Comparison of ENCODE assay signal across 31 cellular contexts in the genomic region with DNA sequence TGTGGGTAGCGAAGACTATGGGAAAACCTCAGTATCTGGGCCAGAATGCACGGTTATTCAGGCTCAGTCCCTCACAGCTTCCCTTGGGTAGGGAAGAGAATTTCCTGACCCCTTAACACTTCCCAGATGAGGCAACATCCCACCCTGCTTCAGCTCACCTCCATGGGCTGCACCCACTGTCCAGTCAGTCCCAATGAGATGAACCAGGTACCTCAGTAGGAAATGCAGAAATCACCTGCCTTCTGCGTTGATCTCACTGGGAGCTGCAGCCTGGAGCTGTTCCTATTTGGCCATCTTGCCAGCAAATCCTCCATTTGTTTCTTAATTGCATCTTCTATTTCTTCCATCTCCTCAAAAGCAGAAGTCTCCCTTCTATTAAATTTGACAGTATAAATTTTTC.
DNase-seq lines count a peak whose midpoint lies in the region; ATAC-seq, FAIRE-seq and TF ChIP-seq lines count a peak whose summit lies in the region.
"Had no signal": no experiment of that assay in that cellular context is flagged by ENCODE, and none has a peak within 500 bp of the region (broad histone marks: within the 10 kb centered on the region; RNA-seq: fewer than 3 reads in every experiment).

No MANE protein-coding gene starts in this region.

- TF ChIP-seq CTCF in HepG2 (CRISPR knock-in tag; IDR thresholded peaks at IDR 0.05) (no peak), right lobe of liver (IDR thresholded peaks at IDR 0.05) (no peak), kidney (IDR thresholded peaks at IDR 0.05; ENCODE audit: borderline replicate concordance, extremely low read depth, insufficient read depth) (no peak)

- FAIRE-seq in HepG2 (lab: Jason Lieb, UNC): no peak
- no peak for FAIRE-seq in kidney (lab: Jason Lieb, UNC)
- FAIRE-seq: A204.1, A549, D721Med had no signal

- no peak for ATAC-seq in HepG2
- ATAC-seq in right lobe of liver: no peak
- ATAC-seq: A549; CD8-positive, alpha-beta T cell had no signal

- no peak overlapping the region for H3K4me2 ChIP-seq in HepG2 (ENCODE audit: low read depth, low read length)
- H3K4me2 ChIP-seq: A549; BLaER1; BLaER1 treated with 17β-estradiol and CSF1 and Interleukin-3, amounts not matched to agents 10 nM and 100 nM had no signal

- 94% methylated on average over 3 of the region's 3 CpGs for whole genome bisulfite sequencing in HepG2 (ENCODE audit: low lambda C conversion rate)
- WGBS in right lobe of liver (ENCODE audit: insufficient coverage, low coverage, low lambda C conversion rate, missing lambda C conversion rate): 100% methylated on average over 3 of the region's 3 CpGs

- CTCF ChIA-PET in HepG2 (lab: Yijun Ruan, JAX; ENCODE audit: low intra/inter-chr PET ratio, low total read pairs): no interaction called here

- no peak overlapping the region for H3K4me3 ChIP-seq in HepG2 (replicated peaks in 1 of 3; ENCODE audit: insufficient read depth in 1 of 3, low read depth in 2 of 3, low read length in 3 of 3)
- no peak overlapping the region for H3K4me3 ChIP-seq in right lobe of liver
- H3K4me3 ChIP-seq in kidney (ENCODE audit: low read length in 2 of 2): no peak overlapping the region
- H3K4me3 ChIP-seq: A549; BLaER1; BLaER1 treated with 17β-estradiol and CSF1 and Interleukin-3, amounts not matched to agents 10 nM and 100 nM had no signal

- H3K9me3 ChIP-seq in HepG2 (ENCODE audit: low read length): no peaks in the 10 kb centered on the region
- H3K9me3 ChIP-seq in right lobe of liver: no peaks in the 10 kb centered on the region
- H3K9me3 ChIP-seq in kidney (ENCODE audit: control insufficient read depth in 1 of 2, low read length in 2 of 2): no peaks in the 10 kb centered on the region
- H3K9me3 ChIP-seq: A549; BE2C; BLaER1; BLaER1 treated with 17β-estradiol and CSF1 and Interleukin-3, amounts not matched to agents 10 nM and 100 nM had no signal

- H3K27ac ChIP-seq in HepG2 (ENCODE audit: extremely low read length, insufficient read depth, low read length) (no peak overlapping the region), right lobe of liver (no peak overlapping the region), kidney (ENCODE audit: low read depth in 2 of 2, low read length in 2 of 2) (no peak overlapping the region)
- H3K27ac ChIP-seq: 22Rv1; A549; BLaER1; BLaER1 treated with 17β-estradiol and CSF1 and Interleukin-3, amounts not matched to agents 10 nM and 100 nM; C4-2B had no signal

- TF ChIP-seq EP300 in HepG2 (IDR thresholded peaks at IDR 0.05; ENCODE audit: low read depth in 2 of 2, low read length in 2 of 2) (no peak), HepG2 (CRISPR knock-in tag; IDR thresholded peaks at IDR 0.05; ENCODE audit: borderline replicate concordance) (no peak)

- no peak for TF ChIP-seq RAD21 in HepG2 (CRISPR knock-in tag; IDR thresholded peaks at IDR 0.05)

- POLR2A ChIA-PET in HepG2 (lab: Yijun Ruan, JAX): interaction anchor here (0.7 to 1.3 kb wide), 2 partner anchors 24 to 162 kb away, joined by 3 to 4 read pairs; no protein-coding TSS in a partner anchor

- H3K27me3 ChIP-seq in HepG2 (ENCODE audit: control insufficient read depth in 1 of 2, insufficient read depth in 2 of 2, low read length in 2 of 2) (no peaks in the 10 kb centered on the region), right lobe of liver (no peaks in the 10 kb centered on the region)
- H3K27me3 ChIP-seq: BE2C; BLaER1; BLaER1 treated with 17β-estradiol and CSF1 and Interleukin-3, amounts not matched to agents 10 nM and 100 nM had no signal

- no peaks in the 10 kb centered on the region for H4K20me1 ChIP-seq in HepG2 (ENCODE audit: insufficient read depth, low read length)
- H4K20me1 ChIP-seq: BLaER1; BLaER1 treated with 17β-estradiol and CSF1 and Interleukin-3, amounts not matched to agents 10 nM and 100 nM had no signal

- intact Hi-C loops in HepG2 (cut with micrococcal nuclease; ENCODE audit: unreplicated experiment) (no loop called here), right lobe of liver (cut with DNase I) (no loop called here), kidney (cut with DNase I) (no loop called here)

- H3K9ac ChIP-seq in HepG2 (ENCODE audit: insufficient read depth, low read depth, low read length): no peak overlapping the region
- H3K9ac ChIP-seq in kidney (ENCODE audit: low read length in 2 of 2): no peak overlapping the region
- H3K9ac ChIP-seq: BLaER1; BLaER1 treated with 17β-estradiol and CSF1 and Interleukin-3, amounts not matched to agents 10 nM and 100 nM had no signal

- in situ Hi-C loops in HepG2 (cut with HindIII; ENCODE audit: extremely low pct_ligation_motif_present, low pct_unique_long_range_greater_than_20kb): no loop called here

- H3K79me2 ChIP-seq in HepG2 (ENCODE audit: insufficient read depth, low read length): no peaks in the 10 kb centered on the region

- TF ChIP-seq POLR2A in HepG2 (IDR thresholded peaks at IDR 0.05; ENCODE audit: insufficient read depth in 1 of 2, low read depth in 2 of 2, low read length in 2 of 2) (no peak), right lobe of liver (IDR thresholded peaks at IDR 0.05) (no peak)

- peaks cover 5% of the 10 kb centered on the region; the same call in 1 of the 2 replicates for H3K4me1 ChIP-seq in HepG2 (ENCODE audit: insufficient read depth, low read length)
- H3K4me1 ChIP-seq in right lobe of liver: no peaks in the 10 kb centered on the region
- no peaks in the 10 kb centered on the region for H3K4me1 ChIP-seq in kidney (ENCODE audit: control insufficient read depth in 1 of 2, insufficient read depth in 1 of 2, low read depth in 1 of 2, low read length in 2 of 2)
- H3K4me1 ChIP-seq: A549; BE2C; BLaER1; BLaER1 treated with 17β-estradiol and CSF1 and Interleukin-3, amounts not matched to agents 10 nM and 100 nM; Caco-2 had no signal

- no peak overlapping the region for H2AFZ ChIP-seq in HepG2 (ENCODE audit: low read length)

- no peaks in the 10 kb centered on the region for H3K36me3 ChIP-seq in HepG2 (replicated peaks in 1 of 2; ENCODE audit: control insufficient read depth in 1 of 2, insufficient read depth in 2 of 2, low read length in 2 of 2)
- H3K36me3 ChIP-seq in right lobe of liver: no peaks in the 10 kb centered on the region
- H3K36me3 ChIP-seq in kidney (ENCODE audit: control insufficient read depth in 1 of 2, insufficient read depth in 2 of 2, low read length in 2 of 2): no peaks in the 10 kb centered on the region
- H3K36me3 ChIP-seq: BE2C; BLaER1; BLaER1 treated with 17β-estradiol and CSF1 and Interleukin-3, amounts not matched to agents 10 nM and 100 nM had no signal

- BruUV-seq in HepG2 (replicated peaks; lab: Mats Ljungman, UMichigan): no TSS peak

- DNase-seq in HepG2 (ENCODE audit: low spot score) (no peak), right lobe of liver (no peak), kidney (peak; percentile 22), cerebellar nuclear complex (lab: John Stamatoyannopoulos, UW) (no peak)
- DNase-seq: 8988T; ACHN; AML-193; BE2C; C1 segment of cervical spinal cord; Caco-2; Calu3; CD4-positive, alpha-beta memory T cell; CD4-positive, alpha-beta T cell; CD4-positive, CD25-positive, alpha-beta regulatory T cell; CD8-positive, alpha-beta memory T cell; CD8-positive, alpha-beta T cell; COR-L47; DMS 273 treated with DMSO at 0.1 percent for 48 hours; DMS153; DMS53; DMS79; DMS79 treated with DMSO at 0.1 percent for 48 hours; DND-41; EL had no signal

TF ChIP-seq in HepG2, 621 proteins besides CTCF, POLR2A, EP300 and RAD21 (continues in another document):
- TF ChIP-seq YEATS4 (CRISPR knock-in tag; IDR thresholded peaks at IDR 0.05; ENCODE audit: borderline replicate concordance): no peak
